8 cellular contexts compared by ENCODE assay signal in the genomic region with DNA sequence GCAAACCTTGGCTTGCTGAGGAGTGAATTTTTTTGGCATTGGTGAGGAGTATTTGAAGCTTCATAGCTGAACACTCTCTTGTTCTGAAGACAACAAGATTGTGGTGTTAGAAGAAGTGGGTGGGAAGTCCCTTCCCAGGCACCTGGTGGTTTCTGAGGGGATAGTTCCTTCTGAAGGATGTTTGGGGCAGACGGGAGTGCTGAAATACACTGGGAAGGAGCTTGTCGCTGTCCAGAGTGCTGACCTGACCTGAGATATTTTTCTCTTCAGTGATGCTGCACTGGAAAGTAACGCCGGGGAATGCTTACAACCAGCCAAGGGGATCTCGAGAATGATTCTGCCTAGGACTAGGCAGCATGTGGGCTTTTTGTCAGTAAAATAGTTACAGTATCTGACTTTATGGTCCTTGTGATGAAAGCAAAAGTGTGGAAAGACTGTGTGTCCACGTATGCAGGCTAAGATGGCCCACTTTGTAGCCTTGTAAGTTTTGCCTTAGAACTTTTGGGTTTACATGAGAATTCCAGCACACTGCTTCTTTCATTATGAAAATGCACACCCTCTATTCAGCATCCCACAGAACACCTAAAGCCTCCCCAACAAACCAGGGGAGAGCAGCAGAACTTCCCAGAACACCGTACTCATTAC. TPM values are rescaled to one million over a fixed set of nuclear protein-coding genes. Genes with fewer than 3 reads are reported as not detected.
DNase-seq lines count a peak whose midpoint lies in the region; ATAC-seq, FAIRE-seq and TF ChIP-seq lines count a peak whose summit lies in the region.

No MANE protein-coding gene starts in this region.

- intact Hi-C loops in adrenal gland (cut with DNase I) = no loop called here

- H3K9ac ChIP-seq in keratinocyte (ENCODE audit: control insufficient read depth, extremely low read depth, insufficient read depth, low read length) = no peak overlapping the region

- no peak overlapping the region for H3K4me2 ChIP-seq in keratinocyte (ENCODE audit: control insufficient read depth, extremely low read depth, insufficient read depth, low read depth, low read length)

- no peak for ATAC-seq in HG03025 (IDR thresholded peaks at IDR 0.05; ENCODE audit: low FRiP score, unreplicated experiment)

- H2AFZ ChIP-seq in keratinocyte (ENCODE audit: control insufficient read depth, low read length) = no peak overlapping the region

- no peaks in the 10 kb centered on the region for H3K79me2 ChIP-seq in keratinocyte (ENCODE audit: control insufficient read depth, insufficient read depth, low read length)

- TF ChIP-seq POLR2A in adrenal gland (IDR thresholded peaks at IDR 0.05) = no peak

- H4K20me1 ChIP-seq in keratinocyte (ENCODE audit: control insufficient read depth, extremely low read depth, insufficient read depth, low read length) = no peaks in the 10 kb centered on the region

- 34 to 36% (median 36%) methylated on average over 7 of the region's 7 CpGs for WGBS in adrenal gland, 4 donors

- no peak overlapping the region for H3K27ac Mint-ChIP-seq in immature natural killer cell

- no peak overlapping the region for H3K4me3 ChIP-seq in Jurkat, Clone E6-1 (ENCODE audit: low read length)
- H3K4me3 ChIP-seq in adrenal gland = no peak overlapping the region
- H3K4me3 ChIP-seq in keratinocyte (ENCODE audit: control insufficient read depth in 2 of 3, extremely low read depth in 1 of 3, insufficient read depth in 2 of 3, low read depth in 1 of 3, low read length in 3 of 3) = no peak overlapping the region

- H3K4me1 Mint-ChIP-seq in immature natural killer cell = no peaks in the 10 kb centered on the region

- peak; percentile 59 for DNase-seq in Ammon's horn (ENCODE audit: low spot score)
- peak; percentile 39 for DNase-seq in Jurkat, Clone E6-1 (ENCODE audit: low read depth, low spot score)
- peak in 5 of 7 donors; percentile 32 to 64 (median 53) for DNase-seq in adrenal gland
- no peak for DNase-seq in keratinocyte (ENCODE audit: low read depth, low spot score)
- DNase-seq in SW 1271 (lab: John Stamatoyannopoulos, UW) = no peak
- no peak for DNase-seq in immature natural killer cell
- DNase-seq in NCI-H1694 treated with DMSO at 0.1 percent for 48 hours (lab: John Stamatoyannopoulos, UW) = no peak

- dilution Hi-C loops in keratinocyte (cut with MboI; ENCODE audit: extremely low pct_ligation_motif_present, low sequenced_read_pairs) = no loop called here

- no peak overlapping the region for H3K27ac ChIP-seq in adrenal gland
- H3K27ac ChIP-seq in keratinocyte (ENCODE audit: control insufficient read depth, insufficient read depth, low read length) = no peak overlapping the region

- peaks cover 1 to 10% (median 4%) of the 10 kb centered on the region in 3 donors for H3K27me3 Mint-ChIP-seq in immature natural killer cell (ENCODE audit: low read depth in 3 of 3)

- TF ChIP-seq CTCF in adrenal gland (IDR thresholded peaks at IDR 0.05) = no peak
- TF ChIP-seq CTCF in keratinocyte (optimal IDR thresholded peaks at IDR 0.05 in 1 of 3, IDR thresholded peaks at IDR 0.05 in 1 of 3, conservative IDR thresholded peaks at IDR 0.05 in 1 of 3; ENCODE audit: extremely low read depth in 1 of 3, insufficient read depth in 2 of 3, low read length in 3 of 3) = no peak

- H3K36me3 ChIP-seq in adrenal gland (replicated peaks in 1 of 2) = no peaks in the 10 kb centered on the region
- no peaks in the 10 kb centered on the region for H3K36me3 ChIP-seq in keratinocyte (ENCODE audit: control insufficient read depth in 2 of 2, extremely low read depth in 1 of 2, insufficient read depth in 2 of 2, low read length in 2 of 2)

- H3K36me3 Mint-ChIP-seq in immature natural killer cell = no peaks in the 10 kb centered on the region

- no peaks in the 10 kb centered on the region for H3K9me3 ChIP-seq in adrenal gland (replicated peaks in 1 of 3)
- no peaks in the 10 kb centered on the region for H3K9me3 ChIP-seq in keratinocyte (ENCODE audit: control insufficient read depth, low read depth, low read length)

- H3K27me3 ChIP-seq in adrenal gland (no peaks in the 10 kb centered on the region), keratinocyte (ENCODE audit: control insufficient read depth, extremely low read depth, insufficient read depth, low read length) (peaks cover 20% of the 10 kb centered on the region)

- H3K9me3 Mint-ChIP-seq in immature natural killer cell = no peaks in the 10 kb centered on the region

- H3K4me1 ChIP-seq in adrenal gland (replicated peaks in 1 of 2) = no peaks in the 10 kb centered on the region
- no peaks in the 10 kb centered on the region for H3K4me1 ChIP-seq in keratinocyte (ENCODE audit: control insufficient read depth, extremely low read depth, insufficient read depth, low read length)

- no peaks in the 10 kb centered on the region for H3K9me1 ChIP-seq in keratinocyte (ENCODE audit: control insufficient read depth, extremely low read depth, insufficient read depth, low read length)

- no peak overlapping the region for H3K4me3 Mint-ChIP-seq in immature natural killer cell

- peak; percentile 85 for FAIRE-seq in keratinocyte (lab: Jason Lieb, UNC)

RNA-seq across cellular contexts. Expression of a gene that starts 33.1 kb away (rescaled TPM):
- 0.18 TPM for polyA plus RNA-seq in Jurkat, Clone E6-1 (2012; ENCODE audit: insufficient read depth, insufficient read length)
- 10 to 100 TPM; 31.2 to 76.7 (median 49.5) TPM for total RNA-seq in adrenal gland
- 10 to 100 TPM; 15.0 to 56.2 (median 24.6) TPM for polyA plus RNA-seq in adrenal gland
- polyA plus RNA-seq in keratinocyte = 3.4 to 6.9 TPM (median 4.3 TPM) in 3 replicates
- polyA plus RNA-seq in keratinocyte (2011; ENCODE audit: low read depth) = 0.65 TPM
- 1.9 and 2.3 TPM in 2 replicates for polyA plus RNA-seq in keratinocyte (2011; cell fraction: cytosol; rRNA removed)
- polyA plus RNA-seq in keratinocyte (2011; cell fraction: nucleus; rRNA removed) = 11.4 and 13.5 TPM in 2 replicates
- polyA plus RNA-seq in keratinocyte (2012; ENCODE audit: low replicate concordance) = 2.9 TPM in 2 replicates
- polyA minus RNA-seq in keratinocyte = 4.0 to 9.7 TPM (median 9.5 TPM) in 3 replicates
- polyA minus RNA-seq in keratinocyte (2011; cell fraction: cytosol; rRNA and poly(A)+ RNA removed) = 2.3 TPM
- 7.2 and 10.8 TPM in 2 replicates for polyA minus RNA-seq in keratinocyte (2011; cell fraction: nucleus; rRNA and poly(A)+ RNA removed)
- not detected for polyA plus RNA-seq in immature natural killer cell

Comparison
In these comparisons a context has a peak if more than half of its experiments do, and no peak if none do; other contexts are left out.
1. DNase-seq: peak in Ammon's horn (single experiment), Jurkat, Clone E6-1 (single experiment) and adrenal gland (5 of 7); none in keratinocyte (single experiment), SW 1271 (0 of 2), immature natural killer cell (0 of 3) and NCI-H1694 treated with DMSO at 0.1 percent for 48 hours (single experiment).